ENCODE assay signal across 13 cellular contexts in the genomic region with DNA sequence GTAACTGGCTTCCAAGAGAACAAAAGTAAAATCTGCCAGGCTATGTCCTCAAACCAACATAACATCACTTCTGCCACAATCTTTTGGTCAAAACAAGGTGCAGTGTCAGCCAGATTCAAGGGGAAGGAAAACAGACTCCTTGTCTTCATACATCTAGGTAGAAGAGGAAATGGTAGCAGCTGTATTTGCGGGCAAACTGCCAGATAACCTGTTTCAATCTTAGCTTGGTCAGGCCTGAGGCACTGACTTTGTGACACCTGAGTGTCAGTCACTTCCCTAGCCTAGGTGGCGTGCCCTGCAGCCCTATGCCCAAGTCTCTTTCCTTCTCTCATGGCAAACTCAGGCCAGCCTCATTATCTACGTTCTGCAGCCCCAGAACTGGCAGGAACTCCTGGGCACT.
DNase-seq lines count a peak whose midpoint lies in the region; ATAC-seq and TF ChIP-seq lines count a peak whose summit lies in the region.
"Had no signal": no experiment of that assay in that cellular context is flagged by ENCODE, and none has a peak within 500 bp of the region (broad histone marks: within the 10 kb centered on the region; RNA-seq: fewer than 3 reads in every experiment).

No MANE protein-coding gene starts in this region.

- no peak overlapping the region for H3K4me3 ChIP-seq in KMS-11 (IDR thresholded peaks at IDR 0.05; ENCODE audit: insufficient read depth, low read depth, low read length)
- H3K4me3 ChIP-seq: SK-N-MC had no signal

- peak overlapping the region; percentile 53 for H2AFZ ChIP-seq in KMS-11 (ENCODE audit: low read depth)
- H2AFZ ChIP-seq: parathyroid adenoma had no signal

- H3K27me3 ChIP-seq in KMS-11 (ENCODE audit: insufficient read depth, low read depth): no peaks in the 10 kb centered on the region

- no peaks in the 10 kb centered on the region for H3K36me3 Mint-ChIP-seq in activated CD4-positive, alpha-beta T cell treated with anti-CD3 and anti-CD28 coated beads, Interleukin-2, amount 10 ng/mL, durations not matched to agents 7 days and 5 days (ENCODE audit: low read depth)
- H3K36me3 Mint-ChIP-seq in stimulated activated memory B cell treated with anti-CD40 and anti-IgM and Interleukin-4, amounts not matched to agents 10 μg/mL and 1 μg/mL and 100 μg/mL, for 72 hours: no peaks in the 10 kb centered on the region
- H3K36me3 Mint-ChIP-seq in nephron progenitor cell (ENCODE audit: low read depth): no peaks in the 10 kb centered on the region

- CTCF ChIA-PET in activated CD4-positive, alpha-beta T cell treated with anti-CD3 and anti-CD28 coated beads, Interleukin-2, amount 10 ng/mL, durations not matched to agents 7 days and 5 days (lab: Charles Lee): interaction anchor here (1.0 kb wide), 1 partner anchor 46 kb away, joined by 3 read pairs; no protein-coding TSS in a partner anchor

- H3K27me3 Mint-ChIP-seq in activated CD4-positive, alpha-beta T cell treated with anti-CD3 and anti-CD28 coated beads, Interleukin-2, amount 10 ng/mL, durations not matched to agents 7 days and 5 days: no peaks in the 10 kb centered on the region
- peaks cover 5% of the 10 kb centered on the region for H3K27me3 Mint-ChIP-seq in stimulated activated memory B cell treated with anti-CD40 and anti-IgM and Interleukin-4, amounts not matched to agents 10 μg/mL and 1 μg/mL and 100 μg/mL, for 72 hours
- peaks cover 5% of the 10 kb centered on the region for H3K27me3 Mint-ChIP-seq in nephron progenitor cell (ENCODE audit: low read depth, poor library complexity)
- H3K27me3 Mint-ChIP-seq: dendritic cell treated with granulocyte-macrophage colony-stimulating factor and Interleukin-4, amounts not matched to agents 40 ng/mL and 50 ng/mL, for 4 days had no signal

- H3K36me3 ChIP-seq in KMS-11 (ENCODE audit: insufficient read depth): no peaks in the 10 kb centered on the region

- peak overlapping the region; percentile 3; the same call in 1 of the 2 replicates for H3K9ac ChIP-seq in KMS-11
- H3K9ac ChIP-seq: parathyroid adenoma had no signal

- DNase-seq in activated CD4-positive, alpha-beta T cell treated with anti-CD3 and anti-CD28 coated beads, Interleukin-2, amount 10 ng/mL, durations not matched to agents 7 days and 5 days: peak; percentile 13
- DNase-seq in activated CD4-positive, alpha-beta T cell treated with anti-CD3 and anti-CD28 coated beads, Interleukin-2, amount 50 U/mL, for 4 hours: no peak
- DNase-seq in nephron progenitor cell: no peak
- DNase-seq in stimulated activated CD4-positive, alpha-beta T cell treated with anti-CD3 and anti-CD28 coated beads, Interleukin-1b, Interleukin-23, amount 100 ng/mL, for 48 hours: no peak
- DNase-seq in activated CD4-positive, CD25-positive, alpha-beta regulatory T cell treated with anti-CD3 and anti-CD28 coated beads, Interleukin-2, amount 50 U/mL, for 72 hours: no peak
- DNase-seq: activated T-cell treated with anti-CD3 and anti-CD28 coated beads, Interleukin-2, amount 50 U/mL, for 1 hour; NCI-H1436 treated with DMSO at 0.1 percent for 48 hours had no signal

- ATAC-seq in GM21723 (IDR thresholded peaks at IDR 0.05; ENCODE audit: unreplicated experiment): peak; percentile 96
- ATAC-seq in stimulated activated memory B cell treated with anti-CD40 and anti-IgM and Interleukin-4, amounts not matched to agents 10 μg/mL and 1 μg/mL and 100 μg/mL, for 72 hours: peak; percentile 59

- H4K20me1 ChIP-seq in KMS-11 (ENCODE audit: insufficient read depth): no peaks in the 10 kb centered on the region

- H3K27ac Mint-ChIP-seq in activated CD4-positive, alpha-beta T cell treated with anti-CD3 and anti-CD28 coated beads, Interleukin-2, amount 10 ng/mL, durations not matched to agents 7 days and 5 days: no peak overlapping the region
- peak overlapping the region; percentile 20 for H3K27ac Mint-ChIP-seq in stimulated activated memory B cell treated with anti-CD40 and anti-IgM and Interleukin-4, amounts not matched to agents 10 μg/mL and 1 μg/mL and 100 μg/mL, for 72 hours
- no peak overlapping the region for H3K27ac Mint-ChIP-seq in nephron progenitor cell
- H3K27ac Mint-ChIP-seq: dendritic cell treated with granulocyte-macrophage colony-stimulating factor and Interleukin-4, amounts not matched to agents 40 ng/mL and 50 ng/mL, for 4 days had no signal

- H3K4me3 Mint-ChIP-seq in activated CD4-positive, alpha-beta T cell treated with anti-CD3 and anti-CD28 coated beads, Interleukin-2, amount 10 ng/mL, durations not matched to agents 7 days and 5 days: no peak overlapping the region
- no peak overlapping the region for H3K4me3 Mint-ChIP-seq in stimulated activated memory B cell treated with anti-CD40 and anti-IgM and Interleukin-4, amounts not matched to agents 10 μg/mL and 1 μg/mL and 100 μg/mL, for 72 hours
- no peak overlapping the region for H3K4me3 Mint-ChIP-seq in nephron progenitor cell
- H3K4me3 Mint-ChIP-seq: dendritic cell treated with granulocyte-macrophage colony-stimulating factor and Interleukin-4, amounts not matched to agents 40 ng/mL and 50 ng/mL, for 4 days had no signal

- POLR2A ChIA-PET in activated CD4-positive, alpha-beta T cell treated with anti-CD3 and anti-CD28 coated beads, Interleukin-2, amount 10 ng/mL, durations not matched to agents 7 days and 5 days (lab: Charles Lee): no interaction called here

- H3K4me2 ChIP-seq in KMS-11: peak overlapping the region; percentile 57

- H3K4me1 Mint-ChIP-seq in activated CD4-positive, alpha-beta T cell treated with anti-CD3 and anti-CD28 coated beads, Interleukin-2, amount 10 ng/mL, durations not matched to agents 7 days and 5 days: peaks cover 6% of the 10 kb centered on the region
- peaks cover 12% of the 10 kb centered on the region for H3K4me1 Mint-ChIP-seq in stimulated activated memory B cell treated with anti-CD40 and anti-IgM and Interleukin-4, amounts not matched to agents 10 μg/mL and 1 μg/mL and 100 μg/mL, for 72 hours
- peaks cover 19% of the 10 kb centered on the region for H3K4me1 Mint-ChIP-seq in nephron progenitor cell

- TF ChIP-seq CTCF in KMS-11 (conservative IDR thresholded peaks at IDR 0.05; ENCODE audit: low read depth, low read length) (no peak), nephron progenitor cell (IDR thresholded peaks at IDR 0.05) (no peak)

- peak overlapping the region; percentile 65 for H3K27ac ChIP-seq in KMS-11
- H3K27ac ChIP-seq: parathyroid adenoma, SK-N-MC had no signal

- H3K9me3 Mint-ChIP-seq in activated CD4-positive, alpha-beta T cell treated with anti-CD3 and anti-CD28 coated beads, Interleukin-2, amount 10 ng/mL, durations not matched to agents 7 days and 5 days: no peaks in the 10 kb centered on the region
- no peaks in the 10 kb centered on the region for H3K9me3 Mint-ChIP-seq in stimulated activated memory B cell treated with anti-CD40 and anti-IgM and Interleukin-4, amounts not matched to agents 10 μg/mL and 1 μg/mL and 100 μg/mL, for 72 hours
- H3K9me3 Mint-ChIP-seq in nephron progenitor cell: peaks cover 6% of the 10 kb centered on the region
- H3K9me3 Mint-ChIP-seq: dendritic cell treated with granulocyte-macrophage colony-stimulating factor and Interleukin-4, amounts not matched to agents 40 ng/mL and 50 ng/mL, for 4 days had no signal

- H3K79me2 ChIP-seq in KMS-11 (ENCODE audit: insufficient read depth, low read depth): no peaks in the 10 kb centered on the region
- H3K79me2 ChIP-seq: parathyroid adenoma had no signal

- peaks cover 43% of the 10 kb centered on the region for H3K4me1 ChIP-seq in KMS-11 (ENCODE audit: low read depth, poor library complexity, severe bottlenecking)
- H3K4me1 ChIP-seq: parathyroid adenoma had no signal
